Comparison of ENCODE assay signal across 22 cellular contexts in genomic region chr5:151182976-151183375, GRCh38.
"Had no signal": no experiment of that assay in that cellular context is flagged by ENCODE, and none has a peak within 500 bp of the region (broad histone marks: within the 10 kb centered on the region; RNA-seq: fewer than 3 reads in every experiment).

No MANE protein-coding gene starts in this region.

- H3K4me3 ChIP-seq: MG63, Peyer's patch, SJSA1 had no signal

- H3K27me3 ChIP-seq: MG63, Peyer's patch, SJSA1 had no signal

- H3K4me1 ChIP-seq: Peyer's patch, SJSA1 had no signal

- H3K9me3 Mint-ChIP-seq: activated CD8-positive, alpha-beta T cell treated with anti-CD3 and anti-CD28 coated beads for 36 hours; central memory CD8-positive, alpha-beta T cell had no signal

- H3K36me3 Mint-ChIP-seq: brain had no signal

- H3K27me3 Mint-ChIP-seq: activated CD8-positive, alpha-beta T cell treated with anti-CD3 and anti-CD28 coated beads for 36 hours; activated naive CD8-positive, alpha-beta T cell; central memory CD8-positive, alpha-beta T cell had no signal

- H3K36me3 ChIP-seq: MG63, SJSA1 had no signal

- DNase-seq: activated CD4-positive, alpha-beta T cell treated with anti-CD3 and anti-CD28 coated beads for 4 hours; activated CD8-positive, alpha-beta T cell treated with anti-CD3 and anti-CD28 coated beads for 36 hours; activated effector memory CD4-positive, alpha-beta T cell treated with Interleukin-2 at 50 U/mL for 16 hours; activated naive CD4-positive, alpha-beta T cell; activated T-cell treated with anti-CD3 and anti-CD28 coated beads for 4 hours; amygdala; MG63; MV-4-11; NCI-H1417 treated with DMSO at 0.1 percent for 48 hours; NCI-H1694; NCI-H345; NCI-H510A; NCI-H69; NK-92 treated with Interleukin-12 subunit alpha and Interleukin-12 subunit beta, amount 100 ng/mL, for 24 hours; Peyer's patch; SW 1271 had no signal

- H3K9me3 ChIP-seq: MG63, Peyer's patch had no signal

- H3K4me3 Mint-ChIP-seq: activated CD8-positive, alpha-beta T cell treated with anti-CD3 and anti-CD28 coated beads for 36 hours; activated naive CD8-positive, alpha-beta T cell; brain; central memory CD8-positive, alpha-beta T cell had no signal

- ATAC-seq: activated CD4-positive, CD25-positive, alpha-beta regulatory T cell treated with anti-CD3 and anti-CD28 coated beads, Interleukin-2, amount 50 U/mL, for 24 hours; activated CD8-positive, alpha-beta T cell treated with anti-CD3 and anti-CD28 coated beads for 36 hours had no signal

- H3K27ac ChIP-seq: KMS-11, Peyer's patch, SJSA1 had no signal
